In genomic region chr15:46616033-46616432, GRCh38 we compare ENCODE assay signal across 3 cellular contexts.
"Had no signal": no experiment of that assay in that cellular context is flagged by ENCODE, and none has a peak within 500 bp of the region (broad histone marks: within the 10 kb centered on the region; RNA-seq: fewer than 3 reads in every experiment).

No MANE protein-coding gene starts in this region.

- H3K4me3 ChIP-seq: GM12878 had no signal

- DNase-seq: GDM1, GF-D8 had no signal

- ATAC-seq: GM12878 had no signal
